1 cellular context compared by ENCODE assay signal in genomic region chr22:39236321-39237275, GRCh38.
TF ChIP-seq lines count a peak whose summit lies in the region.

No MANE protein-coding gene starts in this region.

TF ChIP-seq in HCT116, 20 proteins besides CTCF, POLR2A, EP300 and RAD21 (continued from another document):
- no peak for TF ChIP-seq REST (IDR thresholded peaks at IDR 0.05; ENCODE audit: low read depth)
- no peak for TF ChIP-seq SIN3A (IDR thresholded peaks at IDR 0.05; ENCODE audit: low read depth)
- TF ChIP-seq CBX3 (IDR thresholded peaks at IDR 0.05; ENCODE audit: low read depth), result no peak
- no peak for TF ChIP-seq CEBPB (IDR thresholded peaks at IDR 0.05; ENCODE audit: low read depth)
- TF ChIP-seq SRF (IDR thresholded peaks at IDR 0.05; ENCODE audit: low read depth), result no peak
- TF ChIP-seq, protein P1, sequence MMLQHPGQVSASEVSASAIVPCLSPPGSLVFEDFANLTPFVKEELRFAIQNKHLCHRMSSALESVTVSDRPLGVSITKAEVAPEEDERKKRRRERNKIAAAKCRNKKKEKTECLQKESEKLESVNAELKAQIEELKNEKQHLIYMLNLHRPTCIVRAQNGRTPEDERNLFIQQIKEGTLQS (IDR thresholded peaks at IDR 0.05), result no peak
- TF ChIP-seq ZBTB33 (IDR thresholded peaks at IDR 0.05; ENCODE audit: extremely low read depth, insufficient replicate concordance, low read length), result no peak
- TF ChIP-seq FOSL1 (IDR thresholded peaks at IDR 0.05; ENCODE audit: low read depth), result no peak
- TF ChIP-seq ZNF274 (IDR thresholded peaks at IDR 0.05; ENCODE audit: low read depth, low read length), result no peak
- TF ChIP-seq TCF7L2 (IDR thresholded peaks at IDR 0.05; ENCODE audit: borderline replicate concordance, extremely low read depth, insufficient read depth, insufficient read length), result no peak
- TF ChIP-seq SP1 (IDR thresholded peaks at IDR 0.05; ENCODE audit: low read depth), result no peak
- TF ChIP-seq ELF1 (IDR thresholded peaks at IDR 0.05; ENCODE audit: borderline replicate concordance, low read depth), result no peak
- TF ChIP-seq EZH2phosphoT487 (IDR thresholded peaks at IDR 0.05; ENCODE audit: borderline replicate concordance), result no peak
- no peak for TF ChIP-seq YY1 (IDR thresholded peaks at IDR 0.05; ENCODE audit: extremely low read depth, insufficient replicate concordance, low read depth, low read length)
- no peak for TF ChIP-seq ZFX (IDR thresholded peaks at IDR 0.05)
- TF ChIP-seq EZH2 (IDR thresholded peaks at IDR 0.05), result no peak
- no peak for TF ChIP-seq JUND (IDR thresholded peaks at IDR 0.05)
